ENCODE assay signal across 31 cellular contexts in genomic region chr6:17737704-17738252, GRCh38.
"Had no signal": no experiment of that assay in that cellular context is flagged by ENCODE, and none has a peak within 500 bp of the region (broad histone marks: within the 10 kb centered on the region; RNA-seq: fewer than 3 reads in every experiment).

No MANE protein-coding gene starts in this region.

- ATAC-seq: naive thymus-derived CD8-positive, alpha-beta T cell; natural killer cell treated with Interleukin-12 subunit alpha and Interleukin-12 subunit beta and Interleukin-15 and Interleukin-18, amount 100 ng/mL, for 72 hours; pancreas; psoas muscle; right cardiac atrium; sciatic nerve; stimulated activated memory B cell treated with anti-CD40 and anti-IgM and Interleukin-4, amounts not matched to agents 10 μg/mL and 1 μg/mL and 100 μg/mL, for 72 hours; stimulated activated naive CD8-positive, alpha-beta T cell treated with anti-CD3 and anti-CD28 coated beads, Interleukin-15, amount 100 ng/mL, for 72 hours; stimulated activated naive CD8-positive, alpha-beta T cell treated with anti-CD3 and anti-CD28 coated beads, Interleukin-15, Interleukin-2, amounts not matched to agents 100 U/mL and 50 U/mL, for 24 hours; upper lobe of right lung had no signal

- DNase-seq: naive thymus-derived CD8-positive, alpha-beta T cell; nephron progenitor cell; nucleus accumbens; pancreas; psoas muscle; right cardiac atrium; spleen; stimulated activated CD4-positive, alpha-beta T cell treated with anti-CD3 and anti-CD28 coated beads, Interleukin-12 subunit alpha, Interleukin-12 subunit beta, amount 100 ng/mL, for 4 hours; stimulated activated CD4-positive, alpha-beta T cell treated with anti-CD3 and anti-CD28 coated beads, Interleukin-1b, Interleukin-23, amount 100 ng/mL, for 48 hours; stimulated activated CD4-positive, alpha-beta T cell treated with anti-CD3 and anti-CD28 coated beads, Interleukin-4, amount 100 ng/mL, for 1 hour; stimulated activated CD4-positive, alpha-beta T cell treated with anti-CD3 and anti-CD28 coated beads, Interleukin-4, amount 100 ng/mL, for 4 hours; stimulated activated CD8-positive, alpha-beta memory T cell treated with anti-CD3 and anti-CD28 coated beads, Interleukin-4, amount 100 ng/mL, for 48 hours; stimulated activated naive CD4-positive, alpha-beta T cell; stimulated activated naive CD8-positive, alpha-beta T cell treated with anti-CD3 and anti-CD28 coated beads, Interleukin-15, amount 100 ng/mL, for 72 hours; stimulated activated naive CD8-positive, alpha-beta T cell treated with anti-CD3 and anti-CD28 coated beads, Interleukin-15, Interleukin-2, amounts not matched to agents 100 U/mL and 50 U/mL, for 24 hours; substantia nigra; testis; tibial artery; transverse colon; upper lobe of right lung; uterus had no signal

- H3K4me3 Mint-ChIP-seq: naive thymus-derived CD8-positive, alpha-beta T cell; natural killer cell treated with Interleukin-12 subunit alpha and Interleukin-12 subunit beta and Interleukin-15 and Interleukin-18, amount 100 ng/mL, for 72 hours; nephron progenitor cell; neural crest cell; stimulated activated memory B cell treated with anti-CD40 and anti-IgM and Interleukin-4, amounts not matched to agents 10 μg/mL and 1 μg/mL and 100 μg/mL, for 72 hours; stimulated activated naive CD8-positive, alpha-beta T cell treated with anti-CD3 and anti-CD28 coated beads, Interleukin-15, amount 100 ng/mL, for 72 hours; type B pancreatic cell had no signal

- H3K4me1 Mint-ChIP-seq: naive thymus-derived CD8-positive, alpha-beta T cell; neural crest cell; stimulated activated memory B cell treated with anti-CD40 and anti-IgM and Interleukin-4, amounts not matched to agents 10 μg/mL and 1 μg/mL and 100 μg/mL, for 72 hours; stimulated activated naive CD8-positive, alpha-beta T cell treated with anti-CD3 and anti-CD28 coated beads, Interleukin-15, amount 100 ng/mL, for 72 hours had no signal

- H3K27ac ChIP-seq: neutrophil, pancreas, psoas muscle, skin epidermis, spleen, suprapubic skin, testis, tibial artery, transverse colon, upper lobe of right lung, uterus had no signal

- H3K27ac Mint-ChIP-seq: naive thymus-derived CD8-positive, alpha-beta T cell; natural killer cell treated with Interleukin-12 subunit alpha and Interleukin-12 subunit beta and Interleukin-15 and Interleukin-18, amount 100 ng/mL, for 72 hours; nephron progenitor cell; progenitor cell of endocrine pancreas; stimulated activated memory B cell treated with anti-CD40 and anti-IgM and Interleukin-4, amounts not matched to agents 10 μg/mL and 1 μg/mL and 100 μg/mL, for 72 hours; stimulated activated naive CD8-positive, alpha-beta T cell treated with anti-CD3 and anti-CD28 coated beads, Interleukin-15, amount 100 ng/mL, for 72 hours; type B pancreatic cell had no signal

- H3K4me3 ChIP-seq: pancreas, psoas muscle, skin epidermis, smooth muscle cell, spleen, suprapubic skin, testis, tibial artery, transverse colon, upper lobe of right lung, uterus had no signal

- H3K4me1 ChIP-seq: pancreas, psoas muscle, spleen, testis, tibial artery, transverse colon, upper lobe of right lung, uterus had no signal

- FAIRE-seq: pancreas had no signal

- H3K27me3 ChIP-seq: neutrophil, pancreas, suprapubic skin, testis, tibial artery, transverse colon, upper lobe of right lung, uterus had no signal

- H3K36me3 Mint-ChIP-seq: stimulated activated memory B cell treated with anti-CD40 and anti-IgM and Interleukin-4, amounts not matched to agents 10 μg/mL and 1 μg/mL and 100 μg/mL, for 72 hours; type B pancreatic cell had no signal

- H3K4me2 ChIP-seq: smooth muscle cell had no signal

- H3K36me3 ChIP-seq: neutrophil, pancreas, spleen, suprapubic skin, tibial artery, transverse colon, upper lobe of right lung, uterus had no signal

- H3K27me3 Mint-ChIP-seq: progenitor cell of endocrine pancreas; stimulated activated memory B cell treated with anti-CD40 and anti-IgM and Interleukin-4, amounts not matched to agents 10 μg/mL and 1 μg/mL and 100 μg/mL, for 72 hours; type B pancreatic cell had no signal

- H3K9me3 ChIP-seq: pancreas, testis had no signal
